ENCODE assay signal across 37 cellular contexts in the genomic region with DNA sequence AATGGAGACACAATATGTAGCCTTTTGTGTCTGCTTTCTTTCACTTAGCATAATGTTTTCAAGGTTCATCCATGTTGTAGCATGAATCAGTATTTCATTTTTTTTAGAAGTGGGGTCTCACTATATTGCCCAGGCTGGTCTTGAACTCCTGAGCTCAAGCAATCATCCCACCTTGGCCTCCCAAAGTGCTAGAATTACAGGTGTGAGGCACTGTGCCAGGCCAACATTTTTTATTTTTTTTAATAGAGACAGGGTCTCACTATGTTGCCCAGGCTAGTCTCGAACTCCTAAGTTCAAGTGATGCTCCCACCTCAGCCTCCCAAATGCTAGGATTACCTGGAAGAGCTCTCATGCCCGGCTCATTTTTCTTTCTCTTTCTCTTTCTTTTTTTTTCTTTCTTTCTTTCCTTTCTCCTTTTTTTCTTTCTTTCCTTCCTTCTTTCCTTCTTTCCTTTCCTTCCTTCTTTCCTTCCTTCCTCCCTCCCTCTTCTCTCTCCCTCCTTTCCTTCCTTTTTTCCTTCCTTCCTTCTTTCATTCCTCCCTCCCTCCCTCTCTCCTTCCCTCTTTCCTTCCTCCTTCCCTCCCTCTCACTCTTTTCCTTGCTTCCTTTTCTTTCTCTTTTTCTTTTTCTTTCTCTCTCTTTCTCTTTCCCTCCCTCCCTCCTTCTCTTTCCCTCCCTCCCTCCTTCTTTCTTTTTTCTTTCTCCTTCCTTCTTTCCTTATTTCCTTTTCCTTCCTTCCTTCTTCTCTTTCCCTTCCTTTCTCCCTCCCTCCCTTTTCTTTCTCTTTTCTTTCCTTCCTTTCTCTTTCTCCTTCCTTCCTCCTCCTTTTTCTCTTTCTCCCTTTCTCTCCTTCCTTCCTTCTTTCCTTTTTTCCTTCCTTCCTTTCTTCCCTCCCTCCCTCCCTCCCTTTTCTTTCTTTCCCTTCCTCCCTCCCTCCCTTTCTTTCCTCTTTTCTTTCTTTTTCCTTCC. TPM values are rescaled to one million over a fixed set of nuclear protein-coding genes. Genes with fewer than 3 reads are reported as not detected.
"Had no signal": no experiment of that assay in that cellular context is flagged by ENCODE, and none has a peak within 500 bp of the region (broad histone marks: within the 10 kb centered on the region; RNA-seq: fewer than 3 reads in every experiment).

No MANE protein-coding gene starts in this region.

- H3K4me3 ChIP-seq: MG63 had no signal

- H3K36me3 ChIP-seq: MG63 had no signal

- DNase-seq: Karpas-422, Kasumi-1, MG63, MM.1S, MV-4-11, NCI-H1048, NCI-H1092, NCI-H1092 treated with DMSO at 0.1 percent for 48 hours, NCI-H1105, NCI-H1105 treated with DMSO at 0.1 percent for 48 hours, NCI-H1417, NCI-H1417 treated with DMSO at 0.1 percent for 48 hours, NCI-H1436, NCI-H1436 treated with DMSO at 0.1 percent for 48 hours, NCI-H146, NCI-H1694, NCI-H1694 treated with DMSO at 0.1 percent for 48 hours, NCI-H187, NCI-H187 treated with DMSO at 0.1 percent for 48 hours, NCI-H1930, NCI-H2029, NCI-H2029 treated with DMSO at 0.1 percent for 48 hours, NCI-H2081, NCI-H2081 treated with DMSO at 0.1 percent for 48 hours, NCI-H2107, NCI-H2171, NCI-H2171 treated with DMSO at 0.1 percent for 48 hours, NCI-H2227 treated with DMSO at 0.1 percent for 48 hours, NCI-H226, NCI-H345, NCI-H446, NCI-H446 treated with DMSO at 0.1 percent for 48 hours, NCI-H510A, NCI-H510A treated with DMSO at 0.1 percent for 48 hours, NCI-H524 had no signal

- H3K9me3 ChIP-seq: MG63 had no signal

- H3K27me3 ChIP-seq: MG63 had no signal

RNA-seq across cellular contexts. Expression of a gene that starts 43.1 kb away (rescaled TPM):
- total RNA-seq: MCF 10A, NCI-H460 had no signal
